Comparison of ENCODE assay signal across 8 cellular contexts in genomic region chr16:67514382-67514828, GRCh38. TPM values are rescaled to one million over a fixed set of nuclear protein-coding genes. Genes with fewer than 3 reads are reported as not detected.
DNase-seq lines count a peak whose midpoint lies in the region; ATAC-seq and TF ChIP-seq lines count a peak whose summit lies in the region.

No MANE protein-coding gene starts in this region.

- H3K27me3 Mint-ChIP-seq in osteocyte (ENCODE audit: unreplicated experiment): no peaks in the 10 kb centered on the region

- H3K36me3 Mint-ChIP-seq in osteocyte (ENCODE audit: unreplicated experiment): no peaks in the 10 kb centered on the region

- peaks cover 12% of the 10 kb centered on the region for H3K4me1 Mint-ChIP-seq in osteocyte (ENCODE audit: unreplicated experiment)

- DNase-seq in AML-193 (lab: John Stamatoyannopoulos, UW) (peak; percentile 90 to 91), HT1080 (ENCODE audit: low read depth) (peak; percentile 77), RKO (ENCODE audit: low spot score) (peak; percentile 92), fibroblast of pulmonary artery (ENCODE audit: low read depth) (peak; percentile 93), osteocyte (ENCODE audit: extremely low spot score, unreplicated experiment) (no peak), upper lobe of left lung (peak in 1 of 2 donors; percentile 84)
- DNase-seq in activated T-cell treated with anti-CD3 and anti-CD28 coated beads, Interleukin-2, amount 50 U/mL, for 1 hour: peak; percentile 75

- H3K27me3 ChIP-seq in upper lobe of left lung: no peaks in the 10 kb centered on the region

- H3K27ac ChIP-seq in upper lobe of left lung: no peak overlapping the region

- 18 to 22% methylated on average over 8 of the region's 8 CpGs for WGBS in upper lobe of left lung, 2 donors

- no peaks in the 10 kb centered on the region for H3K9me3 ChIP-seq in upper lobe of left lung

- no peaks in the 10 kb centered on the region for H3K36me3 ChIP-seq in upper lobe of left lung

- H3K9me3 Mint-ChIP-seq in osteocyte (ENCODE audit: unreplicated experiment): no peaks in the 10 kb centered on the region

- peaks cover 8 to 12% (median 10%) of the 10 kb centered on the region in 4 donors for H3K4me1 ChIP-seq in upper lobe of left lung

- H3K27ac Mint-ChIP-seq in osteocyte (ENCODE audit: unreplicated experiment): no peak overlapping the region

- ATAC-seq in GM18861 (IDR thresholded peaks at IDR 0.05; ENCODE audit: unreplicated experiment) (peak; percentile 54), upper lobe of left lung (ENCODE audit: low FRiP score in 2 of 2) (peak; percentile 65 to 91)

- TF ChIP-seq EP300 in upper lobe of left lung (IDR thresholded peaks at IDR 0.05): no peak

- H3K4me3 Mint-ChIP-seq in osteocyte (ENCODE audit: unreplicated experiment): no peak overlapping the region

- TF ChIP-seq CTCF in fibroblast of pulmonary artery (IDR thresholded peaks at IDR 0.05; ENCODE audit: low read length, missing control alignments) (peak; percentile 73), osteocyte (IDR thresholded peaks at IDR 0.05) (peak; percentile 78), upper lobe of left lung (IDR thresholded peaks at IDR 0.05) (peak; percentile 56 to 74 (median 60))

- H3K4me3 ChIP-seq in fibroblast of pulmonary artery (replicated peaks; ENCODE audit: low read depth, low read length) (no peak overlapping the region), upper lobe of left lung (no peak overlapping the region)

- no peak for TF ChIP-seq POLR2A in upper lobe of left lung (IDR thresholded peaks at IDR 0.05)

RNA-seq across cellular contexts. Expression of gene RIPOR1, which starts 14.2 kb away (rescaled TPM):
- 17.2 and 18.2 TPM in 2 replicates for total RNA-seq in HT1080 (2014; rRNA removed; shearing (Covaris generic))
- 32.3 and 34.9 TPM in 2 replicates for polyA plus RNA-seq in HT1080 (2015; cell fraction: cytosol; rRNA removed)
- polyA plus RNA-seq in HT1080 (2015; cell fraction: nucleus; rRNA removed): 53.8 and 54.0 TPM in 2 replicates
- total RNA-seq in osteocyte (75.0 and 77.0 TPM in 2 replicates), upper lobe of left lung (100 to 1,000 TPM in 4 of 6 donors, 10 to 100 TPM in 2; 76.9 to 183 (median 113) TPM)

RNA-seq across cellular contexts. Expression of gene AGRP, which starts 31.1 kb away (rescaled TPM):
- not detected in 2 replicates for total RNA-seq in HT1080 (2014; rRNA removed; shearing (Covaris generic))
- polyA plus RNA-seq in HT1080 (2015; cell fraction: cytosol; rRNA removed): not detected in 2 replicates
- not detected in 2 replicates for polyA plus RNA-seq in HT1080 (2015; cell fraction: nucleus; rRNA removed)
- total RNA-seq in osteocyte: not detected in 2 replicates
- 1 to 10 TPM in 3 of 6 donors, not detected in 3; 3.5 to 7.6 (median 3.8) TPM for total RNA-seq in upper lobe of left lung

RNA-seq across cellular contexts. Expression of gene ATP6V0D1, which starts 33.4 kb away (rescaled TPM):
- total RNA-seq in HT1080 (2014; rRNA removed; shearing (Covaris generic)): 89.7 and 108 TPM in 2 replicates
- polyA plus RNA-seq in HT1080 (2015; cell fraction: cytosol; rRNA removed): 67.0 and 67.1 TPM in 2 replicates
- polyA plus RNA-seq in HT1080 (2015; cell fraction: nucleus; rRNA removed): 62.2 and 67.6 TPM in 2 replicates
- total RNA-seq in osteocyte (112 and 116 TPM in 2 replicates), upper lobe of left lung (100 to 1,000 TPM in 4 of 6 donors, 10 to 100 TPM in 2; 69.1 to 221 (median 147) TPM)

RNA-seq across cellular contexts. Expression of gene CTCF, which starts 47.9 kb away (rescaled TPM):
- 44.4 and 53.8 TPM in 2 replicates for total RNA-seq in HT1080 (2014; rRNA removed; shearing (Covaris generic))
- 35.9 and 41.1 TPM in 2 replicates for polyA plus RNA-seq in HT1080 (2015; cell fraction: cytosol; rRNA removed)
- polyA plus RNA-seq in HT1080 (2015; cell fraction: nucleus; rRNA removed): 48.9 and 49.9 TPM in 2 replicates
- total RNA-seq in osteocyte (43.2 and 47.4 TPM in 2 replicates), upper lobe of left lung (10 to 100 TPM; 29.7 to 42.6 (median 34.2) TPM)
